Comparison of ENCODE assay signal across 1 cellular context in the genomic region with DNA sequence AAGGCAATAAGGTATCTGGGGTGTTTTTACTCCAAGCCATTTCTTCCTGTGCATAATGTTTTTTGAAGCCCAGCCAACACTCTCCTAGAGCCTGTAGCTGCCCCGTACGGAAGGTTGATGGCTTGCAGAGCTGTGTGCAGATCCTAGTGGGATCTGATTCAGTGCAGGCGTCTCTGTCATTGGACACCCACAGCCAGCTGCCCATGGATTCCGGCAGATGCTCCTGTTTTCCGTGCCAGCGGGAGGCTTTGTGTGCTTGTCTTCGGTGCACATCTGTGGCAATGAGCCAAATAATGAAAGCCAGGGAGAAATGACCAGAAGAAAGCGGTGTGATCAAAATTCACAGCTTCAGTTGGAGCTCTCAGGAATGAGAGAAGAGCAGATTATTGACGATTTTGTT.
TF ChIP-seq lines count a peak whose summit lies in the region.

No MANE protein-coding gene starts in this region.

TF ChIP-seq in SK-N-SH treated with all-trans-retinoic acid at 6 μM for 48 hours, 23 proteins besides CTCF, POLR2A, EP300 and RAD21 (continued from another document):
- TF ChIP-seq, protein P1, sequence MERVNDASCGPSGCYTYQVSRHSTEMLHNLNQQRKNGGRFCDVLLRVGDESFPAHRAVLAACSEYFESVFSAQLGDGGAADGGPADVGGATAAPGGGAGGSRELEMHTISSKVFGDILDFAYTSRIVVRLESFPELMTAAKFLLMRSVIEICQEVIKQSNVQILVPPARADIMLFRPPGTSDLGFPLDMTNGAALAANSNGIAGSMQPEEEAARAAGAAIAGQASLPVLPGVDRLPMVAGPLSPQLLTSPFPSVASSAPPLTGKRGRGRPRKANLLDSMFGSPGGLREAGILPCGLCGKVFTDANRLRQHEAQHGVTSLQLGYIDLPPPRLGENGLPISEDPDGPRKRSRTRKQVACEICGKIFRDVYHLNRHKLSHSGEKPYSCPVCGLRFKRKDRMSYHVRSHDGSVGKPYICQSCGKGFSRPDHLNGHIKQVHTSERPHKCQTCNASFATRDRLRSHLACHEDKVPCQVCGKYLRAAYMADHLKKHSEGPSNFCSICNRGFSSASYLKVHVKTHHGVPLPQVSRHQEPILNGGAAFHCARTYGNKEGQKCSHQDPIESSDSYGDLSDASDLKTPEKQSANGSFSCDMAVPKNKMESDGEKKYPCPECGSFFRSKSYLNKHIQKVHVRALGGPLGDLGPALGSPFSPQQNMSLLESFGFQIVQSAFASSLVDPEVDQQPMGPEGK (CRISPR knock-in tag; IDR thresholded peaks at IDR 0.05; ENCODE audit: borderline replicate concordance), result no peak
- TF ChIP-seq OSR1 (CRISPR knock-in tag; IDR thresholded peaks at IDR 0.05) (no peak), SNAI2 (CRISPR knock-in tag; IDR thresholded peaks at IDR 0.05) (no peak), ZNF70 (CRISPR knock-in tag; IDR thresholded peaks at IDR 0.05) (no peak), ARNTL (CRISPR knock-in tag; IDR thresholded peaks at IDR 0.05; ENCODE audit: borderline replicate concordance, low read depth) (no peak)
- TF ChIP-seq, protein P2, sequence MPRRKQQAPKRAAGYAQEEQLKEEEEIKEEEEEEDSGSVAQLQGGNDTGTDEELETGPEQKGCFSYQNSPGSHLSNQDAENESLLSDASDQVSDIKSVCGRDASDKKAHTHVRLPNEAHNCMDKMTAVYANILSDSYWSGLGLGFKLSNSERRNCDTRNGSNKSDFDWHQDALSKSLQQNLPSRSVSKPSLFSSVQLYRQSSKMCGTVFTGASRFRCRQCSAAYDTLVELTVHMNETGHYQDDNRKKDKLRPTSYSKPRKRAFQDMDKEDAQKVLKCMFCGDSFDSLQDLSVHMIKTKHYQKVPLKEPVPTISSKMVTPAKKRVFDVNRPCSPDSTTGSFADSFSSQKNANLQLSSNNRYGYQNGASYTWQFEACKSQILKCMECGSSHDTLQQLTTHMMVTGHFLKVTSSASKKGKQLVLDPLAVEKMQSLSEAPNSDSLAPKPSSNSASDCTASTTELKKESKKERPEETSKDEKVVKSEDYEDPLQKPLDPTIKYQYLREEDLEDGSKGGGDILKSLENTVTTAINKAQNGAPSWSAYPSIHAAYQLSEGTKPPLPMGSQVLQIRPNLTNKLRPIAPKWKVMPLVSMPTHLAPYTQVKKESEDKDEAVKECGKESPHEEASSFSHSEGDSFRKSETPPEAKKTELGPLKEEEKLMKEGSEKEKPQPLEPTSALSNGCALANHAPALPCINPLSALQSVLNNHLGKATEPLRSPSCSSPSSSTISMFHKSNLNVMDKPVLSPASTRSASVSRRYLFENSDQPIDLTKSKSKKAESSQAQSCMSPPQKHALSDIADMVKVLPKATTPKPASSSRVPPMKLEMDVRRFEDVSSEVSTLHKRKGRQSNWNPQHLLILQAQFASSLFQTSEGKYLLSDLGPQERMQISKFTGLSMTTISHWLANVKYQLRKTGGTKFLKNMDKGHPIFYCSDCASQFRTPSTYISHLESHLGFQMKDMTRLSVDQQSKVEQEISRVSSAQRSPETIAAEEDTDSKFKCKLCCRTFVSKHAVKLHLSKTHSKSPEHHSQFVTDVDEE (CRISPR knock-in tag; IDR thresholded peaks at IDR 0.05), result peak; percentile 58; the same call in 1 of the 2 replicates
